ENCODE assay signal across 3 cellular contexts in the genomic region with DNA sequence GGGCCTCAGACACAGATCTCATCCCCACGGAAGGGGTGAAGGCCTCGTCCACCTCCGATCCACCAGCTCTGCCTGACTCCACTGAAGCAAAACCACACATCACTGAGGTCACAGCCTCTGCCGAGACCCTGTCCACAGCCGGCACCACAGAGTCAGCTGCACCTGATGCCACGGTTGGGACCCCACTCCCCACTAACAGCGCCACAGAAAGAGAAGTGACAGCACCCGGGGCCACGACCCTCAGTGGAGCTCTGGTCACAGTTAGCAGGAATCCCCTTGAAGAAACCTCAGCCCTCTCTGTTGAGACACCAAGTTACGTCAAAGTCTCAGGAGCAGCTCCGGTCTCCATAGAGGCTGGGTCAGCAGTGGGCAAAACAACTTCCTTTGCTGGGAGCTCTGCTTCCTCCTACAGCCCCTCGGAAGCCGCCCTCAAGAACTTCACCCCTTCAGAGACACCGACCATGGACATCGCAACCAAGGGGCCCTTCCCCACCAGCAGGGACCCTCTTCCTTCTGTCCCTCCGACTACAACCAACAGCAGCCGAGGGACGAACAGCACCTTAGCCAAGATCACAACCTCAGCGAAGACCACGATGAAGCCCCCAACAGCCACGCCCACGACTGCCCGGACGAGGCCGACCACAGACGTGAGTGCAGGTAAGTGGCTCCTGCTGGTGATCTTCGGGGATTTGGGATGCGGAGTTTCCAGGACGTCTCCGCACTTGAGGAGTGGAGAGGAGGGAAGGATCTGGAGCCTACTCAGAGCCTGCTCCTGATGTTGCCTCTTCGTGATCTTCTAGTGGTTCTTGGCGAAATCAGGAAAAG. TPM values are rescaled to one million over a fixed set of nuclear protein-coding genes. Genes with fewer than 3 reads are reported as not detected.
"Had no signal": no experiment of that assay in that cellular context is flagged by ENCODE, and none has a peak within 500 bp of the region (broad histone marks: within the 10 kb centered on the region; RNA-seq: fewer than 3 reads in every experiment).

No MANE protein-coding gene starts in this region.

RNA-seq across cellular contexts. Expression of a gene that starts 5.3 kb away (rescaled TPM):
- total RNA-seq: LHCN-M2, RPMI7951, SJCRH30 had no signal
